Comparison of ENCODE assay signal across 8 cellular contexts in genomic region chr3:152269423-152270144, GRCh38. TPM values are rescaled to one million over a fixed set of nuclear protein-coding genes. Genes with fewer than 3 reads are reported as not detected.
DNase-seq lines count a peak whose midpoint lies in the region; ATAC-seq and TF ChIP-seq lines count a peak whose summit lies in the region.

No MANE protein-coding gene starts in this region.

- H3K4me3 ChIP-seq in A673 (ENCODE audit: low read depth, low read length, poor library complexity, severe bottlenecking) = peak overlapping the region; percentile 82
- H3K4me3 ChIP-seq in vagina = peak overlapping the region; percentile 74 to 94

- peak; percentile 76 for DNase-seq in A673 (ENCODE audit: low spot score)
- peak; percentile 57 for DNase-seq in NCI-H2227 (lab: John Stamatoyannopoulos, UW; ENCODE audit: unreplicated experiment)
- peak; percentile 56 for DNase-seq in activated CD4-positive, alpha-beta memory T cell treated with anti-CD3 and anti-CD28 coated beads for 36 hours
- DNase-seq in myocyte (ENCODE audit: low read depth) = peak; percentile 82
- peak in 1 of 2 donors; percentile 93 for DNase-seq in vagina (ENCODE audit: extremely low spot score in 2 of 2)

- H3K4me1 ChIP-seq in A673 (ENCODE audit: insufficient read depth, low read length, poor library complexity, severe bottlenecking) (peaks cover 23% of the 10 kb centered on the region), vagina (peaks cover 56% of the 10 kb centered on the region)

- H3K9me3 ChIP-seq in A673 (ENCODE audit: low read depth, low read length, poor library complexity, severe bottlenecking) (no peaks in the 10 kb centered on the region), vagina (no peaks in the 10 kb centered on the region)

- ATAC-seq in GM18499 (IDR thresholded peaks at IDR 0.05; ENCODE audit: insufficient read depth, unreplicated experiment) = peak; percentile 1
- peak; percentile 21 for ATAC-seq in HG03045 (IDR thresholded peaks at IDR 0.05; ENCODE audit: unreplicated experiment)
- ATAC-seq in esophagus mucosa = peak; percentile 76

- H3K36me3 ChIP-seq in A673 (ENCODE audit: insufficient read depth, low read length, poor library complexity, severe bottlenecking) (no peaks in the 10 kb centered on the region), vagina (no peaks in the 10 kb centered on the region)

- peak overlapping the region; percentile 84 for H3K27ac Mint-ChIP-seq in activated CD4-positive, alpha-beta memory T cell treated with anti-CD3 and anti-CD28 coated beads for 36 hours

- H3K36me3 Mint-ChIP-seq in activated CD4-positive, alpha-beta memory T cell treated with anti-CD3 and anti-CD28 coated beads for 36 hours = peaks cover 34% of the 10 kb centered on the region

- no peaks in the 10 kb centered on the region for H3K9me3 Mint-ChIP-seq in activated CD4-positive, alpha-beta memory T cell treated with anti-CD3 and anti-CD28 coated beads for 36 hours

- H3K27me3 ChIP-seq in A673 (replicated peaks; ENCODE audit: insufficient read depth, low read depth, low read length, poor library complexity) = no peaks in the 10 kb centered on the region
- no peaks in the 10 kb centered on the region for H3K27me3 ChIP-seq in vagina

- no TSS peak for BruUV-seq in A673 (replicated peaks; lab: Mats Ljungman, UMichigan)

- H3K27me3 Mint-ChIP-seq in activated CD4-positive, alpha-beta memory T cell treated with anti-CD3 and anti-CD28 coated beads for 36 hours = no peaks in the 10 kb centered on the region

- POLR2A ChIA-PET in A673 (lab: Charles Lee; ENCODE audit: low non-redundant PET) = interaction anchor here (0.8 kb wide), 1 partner anchor 131 kb away, joined by 3 read pairs; no protein-coding TSS in a partner anchor
- POLR2A ChIA-PET in activated CD4-positive, alpha-beta memory T cell treated with anti-CD3 and anti-CD28 coated beads for 36 hours (lab: Charles Lee) = interaction anchor here (0.6 to 10.7 kb wide), 20 partner anchors 13 to 1510 kb away, joined by 3 to 130 read pairs (median 5); no protein-coding TSS in a partner anchor

- H3K27ac ChIP-seq in A673 (ENCODE audit: low read depth, low read length, poor library complexity, severe bottlenecking) = peak overlapping the region; percentile 93
- H3K27ac ChIP-seq in vagina = peak overlapping the region; percentile 98

- CTCF ChIA-PET in A673 (lab: Charles Lee) = no interaction called here
- CTCF ChIA-PET in activated CD4-positive, alpha-beta memory T cell treated with anti-CD3 and anti-CD28 coated beads for 36 hours (lab: Charles Lee) = interaction anchor here (0.6 to 2.2 kb wide), 4 partner anchors 11 to 66 kb away, joined by 3 to 7 read pairs (median 4); no protein-coding TSS in a partner anchor

- peak in 1 of 2 donors; percentile 47 for TF ChIP-seq POLR2A in vagina (IDR thresholded peaks at IDR 0.05)

- peaks cover 50% of the 10 kb centered on the region for H3K4me1 Mint-ChIP-seq in activated CD4-positive, alpha-beta memory T cell treated with anti-CD3 and anti-CD28 coated beads for 36 hours (ENCODE audit: low read depth)

- intact Hi-C loops in A673 (cut with micrococcal nuclease; ENCODE audit: unreplicated experiment) (loop anchor here (5.0 kb wide), 1 partner anchor 173 kb away; no protein-coding TSS in a partner anchor), vagina (cut with DNase I) (loop anchor here (2.0 to 5.0 kb wide), 3 partner anchors 33 to 173 kb away; no protein-coding TSS in a partner anchor)
- intact Hi-C loops in activated CD4-positive, alpha-beta memory T cell treated with anti-CD3 and anti-CD28 coated beads for 36 hours (cut with micrococcal nuclease) = loop anchor here (1.0 to 10.0 kb wide), 5 partner anchors 10 to 895 kb away; partner anchors contain the start of gene RAP2B

- H3K4me3 Mint-ChIP-seq in activated CD4-positive, alpha-beta memory T cell treated with anti-CD3 and anti-CD28 coated beads for 36 hours = peak overlapping the region; percentile 84

- TF ChIP-seq CTCF in A673 (conservative IDR thresholded peaks at IDR 0.05; ENCODE audit: low read depth, low read length) = no peak
- TF ChIP-seq CTCF in vagina (IDR thresholded peaks at IDR 0.05) = no peak

RNA-seq across cellular contexts. Expression of gene MBNL1, which starts 0.9 kb away (rescaled TPM):
- total RNA-seq in A673 (2021) (99.6 and 117 TPM in 2 replicates), esophagus mucosa (95.4 TPM), myocyte (83.7 and 115 TPM in 2 replicates), vagina (311 TPM)
- total RNA-seq in activated CD4-positive, alpha-beta memory T cell treated with anti-CD3 and anti-CD28 coated beads for 36 hours = 100 to 1,000 TPM; 290 to 302 TPM
- 32.9 TPM for polyA plus RNA-seq in myocyte (2012)

Comparison
In these comparisons a context has a peak if more than half of its experiments do, and no peak if none do; other contexts are left out.
1. ATAC-seq: peak in every context shown above with its lines; median percentile 76 in esophagus mucosa; 21 in HG03045; 1 in GM18499.